9 cellular contexts compared by ENCODE assay signal in genomic region chr7:17209101-17209500, GRCh38.
"Had no signal": no experiment of that assay in that cellular context is flagged by ENCODE, and none has a peak within 500 bp of the region (broad histone marks: within the 10 kb centered on the region; RNA-seq: fewer than 3 reads in every experiment).

No MANE protein-coding gene starts in this region.

- H2AFZ ChIP-seq: GM23248, GM23338 had no signal

- H3K4me2 ChIP-seq: GM23338 had no signal

- H3K27ac Mint-ChIP-seq: GM23338, H9, HFFc6 had no signal

- FAIRE-seq: H54 had no signal

- H3K4me3 ChIP-seq: GM23248, GM23338, HAP-1 had no signal

- H3K27ac ChIP-seq: GM23248 had no signal

- H3K36me3 ChIP-seq: HAP-1 had no signal

- H3K9me3 ChIP-seq: HAP-1 had no signal

- H3K4me1 Mint-ChIP-seq: GM23338 had no signal

- DNase-seq: GM23248, GOT3, H7, H9, HCEC 1CT, HFFc6 had no signal

- H3K4me3 Mint-ChIP-seq: GM23338, H9, HFFc6 had no signal

- H3K4me1 ChIP-seq: HAP-1 had no signal

- H3K9me3 Mint-ChIP-seq: GM23338, H9, HFFc6 had no signal

- H3K9ac ChIP-seq: GM23248 had no signal
